ENCODE assay signal across 15 cellular contexts in the genomic region with DNA sequence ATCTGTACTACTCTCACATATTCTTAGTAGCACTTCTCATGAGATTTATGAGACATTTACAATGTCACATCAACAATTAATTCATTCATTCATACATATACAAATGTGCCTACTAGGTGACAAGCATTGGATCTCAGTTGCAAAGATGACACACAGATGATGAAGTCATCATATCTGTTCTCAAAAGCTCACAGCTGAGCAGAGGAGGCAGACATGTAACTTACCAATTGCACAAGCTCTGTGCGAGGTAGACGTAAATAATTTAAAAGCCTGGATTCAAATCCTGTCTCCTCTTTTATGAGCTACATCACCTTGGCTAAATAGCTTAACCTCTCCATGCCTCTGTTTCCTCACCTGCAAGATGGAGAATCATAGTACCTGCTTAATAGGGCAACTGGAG.
A peak's percentile ranks its signal among the peaks of the same experiment; 100 is the strongest.
DNase-seq lines count a peak whose midpoint lies in the region; ATAC-seq and TF ChIP-seq lines count a peak whose summit lies in the region.
"Had no signal": no experiment of that assay in that cellular context is flagged by ENCODE, and none has a peak within 500 bp of the region (broad histone marks: within the 10 kb centered on the region; RNA-seq: fewer than 3 reads in every experiment).

No MANE protein-coding gene starts in this region.

- H3K36me3 ChIP-seq in KOPT-K1 (ENCODE audit: insufficient read depth, low read length) = peaks cover 92% of the 10 kb centered on the region
- H3K36me3 ChIP-seq: heart left ventricle, prostate gland, tibial artery had no signal

- ATAC-seq in central memory CD8-positive, alpha-beta T cell (replicated peaks; ENCODE audit: extremely low read depth, poor library complexity, severe bottlenecking) = no peak
- ATAC-seq: heart left ventricle had no signal

- no peak overlapping the region for H3K4me3 Mint-ChIP-seq in central memory CD8-positive, alpha-beta T cell
- H3K4me3 Mint-ChIP-seq in nephron = no peak overlapping the region
- no peak overlapping the region for H3K4me3 Mint-ChIP-seq in T-helper 2 cell treated with Interferon-gamma antibody and Interleukin-4, amounts not matched to agents 5 μg/mL and 100 μg/mL, for 36 hours
- H3K4me3 Mint-ChIP-seq: CD4-positive, CD25-positive, alpha-beta regulatory T cell had no signal

- H3K27ac Mint-ChIP-seq in central memory CD8-positive, alpha-beta T cell (ENCODE audit: low read depth) = peak overlapping the region; percentile 14
- peak overlapping the region in 2 of 3 experiments; percentile 98 to 99 for H3K27ac Mint-ChIP-seq in nephron
- H3K27ac Mint-ChIP-seq in T-helper 2 cell treated with Interferon-gamma antibody and Interleukin-4, amounts not matched to agents 5 μg/mL and 100 μg/mL, for 36 hours = no peak overlapping the region

- H3K9me3 Mint-ChIP-seq in central memory CD8-positive, alpha-beta T cell = no peaks in the 10 kb centered on the region
- H3K9me3 Mint-ChIP-seq in nephron = no peaks in the 10 kb centered on the region
- H3K9me3 Mint-ChIP-seq in T-helper 2 cell treated with Interferon-gamma antibody and Interleukin-4, amounts not matched to agents 5 μg/mL and 100 μg/mL, for 36 hours = no peaks in the 10 kb centered on the region
- H3K9me3 Mint-ChIP-seq: CD4-positive, CD25-positive, alpha-beta regulatory T cell had no signal

- no peaks in the 10 kb centered on the region for H3K27me3 Mint-ChIP-seq in central memory CD8-positive, alpha-beta T cell
- H3K27me3 Mint-ChIP-seq in nephron (ENCODE audit: low read depth) = no peaks in the 10 kb centered on the region
- H3K27me3 Mint-ChIP-seq in T-helper 2 cell treated with Interferon-gamma antibody and Interleukin-4, amounts not matched to agents 5 μg/mL and 100 μg/mL, for 36 hours (ENCODE audit: low read depth) = no peaks in the 10 kb centered on the region
- H3K27me3 Mint-ChIP-seq: CD4-positive, CD25-positive, alpha-beta regulatory T cell had no signal

- peaks cover 4% of the 10 kb centered on the region for H3K36me3 Mint-ChIP-seq in central memory CD8-positive, alpha-beta T cell (ENCODE audit: insufficient read depth)
- H3K36me3 Mint-ChIP-seq in nephron (ENCODE audit: low read depth) = peaks cover 15% of the 10 kb centered on the region
- H3K36me3 Mint-ChIP-seq in T-helper 2 cell treated with Interferon-gamma antibody and Interleukin-4, amounts not matched to agents 5 μg/mL and 100 μg/mL, for 36 hours (ENCODE audit: low read depth) = peaks cover 34% of the 10 kb centered on the region
- H3K36me3 Mint-ChIP-seq: CD4-positive, CD25-positive, alpha-beta regulatory T cell had no signal

- no peaks in the 10 kb centered on the region for H3K9me3 ChIP-seq in KOPT-K1 (ENCODE audit: insufficient read depth, low read length, poor library complexity, severe bottlenecking)
- H3K9me3 ChIP-seq: prostate gland, tibial artery had no signal

- peak; percentile 44 for DNase-seq in EH (ENCODE audit: low read depth)
- DNase-seq in central memory CD8-positive, alpha-beta T cell (ENCODE audit: low spot score in 2 of 2) = no peak
- no peak for DNase-seq in NCI-H2081 (lab: John Stamatoyannopoulos, UW)
- DNase-seq in RKO (ENCODE audit: low spot score) = no peak
- DNase-seq in T-helper 2 cell treated with Interferon-gamma antibody and Interleukin-4, amounts not matched to agents 5 μg/mL and 100 μg/mL, for 36 hours (ENCODE audit: low spot score) = no peak
- DNase-seq: activated naive CD4-positive, alpha-beta T cell treated with anti-CD3 and anti-CD28 coated beads, Interleukin-2, amount 50 U/mL, for 16 hours; CD4-positive, CD25-positive, alpha-beta regulatory T cell; heart left ventricle; MV-4-11; NCI-H2171 treated with DMSO at 0.1 percent for 48 hours; NK-92 treated with Interleukin-12 subunit alpha and Interleukin-12 subunit beta, amount 100 ng/mL, for 24 hours; tibial artery had no signal

- peak overlapping the region; percentile 97 for H3K27ac ChIP-seq in KOPT-K1 (ENCODE audit: low read depth, low read length, poor library complexity, severe bottlenecking)
- H3K27ac ChIP-seq: prostate gland had no signal

- no peak for TF ChIP-seq CTCF in nephron (IDR thresholded peaks at IDR 0.05; ENCODE audit: unreplicated experiment in 3 of 3)

- H3K4me1 Mint-ChIP-seq in central memory CD8-positive, alpha-beta T cell = peaks cover 7% of the 10 kb centered on the region
- H3K4me1 Mint-ChIP-seq in nephron = peaks cover 56% of the 10 kb centered on the region
- peaks cover 22% of the 10 kb centered on the region for H3K4me1 Mint-ChIP-seq in T-helper 2 cell treated with Interferon-gamma antibody and Interleukin-4, amounts not matched to agents 5 μg/mL and 100 μg/mL, for 36 hours (ENCODE audit: low read depth)
